Comparison of ENCODE assay signal across 1 cellular context in genomic region chr7:3961857-3962503, GRCh38.
TF ChIP-seq lines count a peak whose summit lies in the region.

No MANE protein-coding gene starts in this region.

TF ChIP-seq in HepG2, 621 proteins besides CTCF, POLR2A, EP300 and RAD21 (continued from another document):
- TF ChIP-seq MNT (IDR thresholded peaks at IDR 0.05) (peak; percentile 96), ATF7 (IDR thresholded peaks at IDR 0.05) (no peak), ATF7 (CRISPR knock-in tag; IDR thresholded peaks at IDR 0.05) (no peak)
